Comparison of ENCODE assay signal across 1 cellular context in genomic region chr6:33454009-33454946, GRCh38.
A peak's percentile ranks its signal among the peaks of the same experiment; 100 is the strongest.
TF ChIP-seq lines count a peak whose summit lies in the region.

Gene ZBTB9, plus strand, starts transcription at chr6:33454576. Its CDS starts 525 bp downstream, at chr6:33455101.

TF ChIP-seq in HepG2, 621 proteins besides CTCF, POLR2A, EP300 and RAD21 (continued from another document and continues in another):
- TF ChIP-seq HIC2 (CRISPR knock-in tag; IDR thresholded peaks at IDR 0.05; ENCODE audit: low read depth) (no peak), HMGXB4 (CRISPR knock-in tag; IDR thresholded peaks at IDR 0.05; ENCODE audit: borderline replicate concordance in 1 of 2, low read depth in 1 of 2) (peak; percentile 91 to 92), ZNF101 (CRISPR knock-in tag; IDR thresholded peaks at IDR 0.05; ENCODE audit: borderline replicate concordance, low read depth) (peak; percentile 89; the same call in 1 of the 2 replicates), ZNF12 (CRISPR knock-in tag; IDR thresholded peaks at IDR 0.05) (0 out of 2 replicates have a peak, but pooled peaks have one; percentile 56), PRMT3 (CRISPR knock-in tag; IDR thresholded peaks at IDR 0.05; ENCODE audit: borderline replicate concordance, low read depth) (peak; percentile 81; the same call in 1 of the 2 replicates), ETS1 (CRISPR knock-in tag; IDR thresholded peaks at IDR 0.05) (peak; percentile 88; the same call in 1 of the 2 replicates), ATF2 (CRISPR knock-in tag; IDR thresholded peaks at IDR 0.05) (peak; percentile 82), ESRRA (CRISPR knock-in tag; IDR thresholded peaks at IDR 0.05; ENCODE audit: low read depth) (peak; percentile 87), ZNF280B (CRISPR knock-in tag; IDR thresholded peaks at IDR 0.05; ENCODE audit: borderline replicate concordance) (peak; percentile 87), ZBTB33 (CRISPR knock-in tag; IDR thresholded peaks at IDR 0.05) (no peak; the same call in 1 of the 2 replicates), SAFB2 (CRISPR knock-in tag; IDR thresholded peaks at IDR 0.05; ENCODE audit: borderline replicate concordance, low read depth) (peak; percentile 82; the same call in 1 of the 2 replicates), ZNF547 (CRISPR knock-in tag; IDR thresholded peaks at IDR 0.05) (peak; percentile 88), ATF7-NPFF (CRISPR knock-in tag; IDR thresholded peaks at IDR 0.05; ENCODE audit: low read depth) (peak; percentile 93), THAP9 (CRISPR knock-in tag; IDR thresholded peaks at IDR 0.05; ENCODE audit: borderline replicate concordance) (peak; percentile 92; the same call in 1 of the 2 replicates), SMAD3 (CRISPR knock-in tag; IDR thresholded peaks at IDR 0.05) (peak; percentile 80), MAFG (CRISPR knock-in tag; IDR thresholded peaks at IDR 0.05) (no peak), TP53 (CRISPR knock-in tag; conservative IDR thresholded peaks at IDR 0.05) (no peak), ZSCAN29 (CRISPR knock-in tag; conservative IDR thresholded peaks at IDR 0.05) (peak; percentile 75; the same call in 1 of the 2 replicates), NFIB (CRISPR knock-in tag; IDR thresholded peaks at IDR 0.05; ENCODE audit: borderline replicate concordance) (no peak), ARHGAP35 (CRISPR knock-in tag; IDR thresholded peaks at IDR 0.05; ENCODE audit: borderline replicate concordance) (peak; percentile 91; the same call in 1 of the 2 replicates), AHR (CRISPR knock-in tag; IDR thresholded peaks at IDR 0.05) (peak; percentile 93), ZNF318 (CRISPR knock-in tag; IDR thresholded peaks at IDR 0.05) (peak; percentile 87; the same call in 1 of the 2 replicates), HNRNPH1 (optimal IDR thresholded peaks at IDR 0.05; ENCODE audit: low read depth, low read length) (no peak), RELA (CRISPR knock-in tag; IDR thresholded peaks at IDR 0.05) (peak; percentile 66; the same call in 1 of the 2 replicates), ZFP1 (CRISPR knock-in tag; IDR thresholded peaks at IDR 0.05) (peak; percentile 81), FOXJ3 (CRISPR knock-in tag; IDR thresholded peaks at IDR 0.05; ENCODE audit: borderline replicate concordance) (peak; percentile 73; the same call in 1 of the 2 replicates), SRSF4 (IDR thresholded peaks at IDR 0.05; ENCODE audit: low read depth, low read length, poor library complexity, severe bottlenecking) (no peak), ZNF317 (CRISPR knock-in tag; IDR thresholded peaks at IDR 0.05) (peak; percentile 84), FOXA3 (CRISPR knock-in tag; IDR thresholded peaks at IDR 0.05) (peak; percentile 71), ZNF205 (CRISPR knock-in tag; IDR thresholded peaks at IDR 0.05) (peak; percentile 90), ZNF576 (CRISPR knock-in tag; IDR thresholded peaks at IDR 0.05) (peak; percentile 90), DNMT1 (CRISPR knock-in tag; IDR thresholded peaks at IDR 0.05) (peak; percentile 4; the same call in 1 of the 2 replicates)
